In genomic region chr16:12094537-12095265, GRCh38 we compare ENCODE assay signal across 15 cellular contexts.
DNase-seq lines count a peak whose midpoint lies in the region; ATAC-seq, FAIRE-seq and TF ChIP-seq lines count a peak whose summit lies in the region.
"Had no signal": no experiment of that assay in that cellular context is flagged by ENCODE, and none has a peak within 500 bp of the region (broad histone marks: within the 10 kb centered on the region; RNA-seq: fewer than 3 reads in every experiment).

No MANE protein-coding gene starts in this region.

- CTCF ChIA-PET in CD4-positive, alpha-beta memory T cell (lab: Charles Lee; ENCODE audit: partially characterized antibody), result interaction anchor here (0.8 to 7.0 kb wide), 30 partner anchors 10 to 1359 kb away, joined by 3 to 131 read pairs (median 5); no protein-coding TSS in a partner anchor
- CTCF ChIA-PET in HepG2 (lab: Yijun Ruan, JAX; ENCODE audit: low intra/inter-chr PET ratio, low total read pairs), result interaction anchor here (0.7 to 5.2 kb wide), 8 partner anchors 92 to 246 kb away, joined by 3 to 43 read pairs (median 9); no protein-coding TSS in a partner anchor

- TF ChIP-seq EP300 in HepG2 (IDR thresholded peaks at IDR 0.05; ENCODE audit: low read depth in 2 of 2, low read length in 2 of 2) (no peak), HepG2 (CRISPR knock-in tag; IDR thresholded peaks at IDR 0.05; ENCODE audit: borderline replicate concordance) (no peak)

- H2AFZ ChIP-seq in OCI-LY3 (ENCODE audit: low read depth, low read length), result no peak overlapping the region
- no peak overlapping the region for H2AFZ ChIP-seq in HepG2 (ENCODE audit: low read length)

- intact Hi-C loops in CD4-positive, alpha-beta memory T cell (cut with micrococcal nuclease), result loop anchor here (1.0 to 2.0 kb wide), 2 partner anchors 14 to 725 kb away; no protein-coding TSS in a partner anchor
- intact Hi-C loops in HepG2 (cut with micrococcal nuclease; ENCODE audit: unreplicated experiment), result loop anchor here (1.0 to 10.0 kb wide), 3 partner anchors 58 to 250 kb away; no protein-coding TSS in a partner anchor
- intact Hi-C loops in spleen (cut with DNase I; ENCODE audit: low total_unique reads), result loop anchor here (10.0 kb wide), 1 partner anchor 720 kb away; no protein-coding TSS in a partner anchor

- H4K20me1 ChIP-seq in OCI-LY3 (ENCODE audit: insufficient read depth, low read length) (peaks cover 3% of the 10 kb centered on the region; the same call in 1 of the 2 replicates), HepG2 (ENCODE audit: insufficient read depth, low read length) (no peaks in the 10 kb centered on the region)

- TF ChIP-seq CTCF in OCI-LY3 (IDR thresholded peaks at IDR 0.05; ENCODE audit: low read depth, low read length) (no peak), HepG2 (CRISPR knock-in tag; IDR thresholded peaks at IDR 0.05) (no peak), spleen (IDR thresholded peaks at IDR 0.05 in 8 of 11, conservative IDR thresholded peaks at IDR 0.05 in 3 of 11) (no peak)

- peak overlapping the region in 5 of 7 donors; percentile 19 to 72 (median 57) for H3K27ac Mint-ChIP-seq in CD4-positive, alpha-beta memory T cell
- H3K27ac Mint-ChIP-seq: activated B cell treated with CpG ODN at 0.5 μM for 24 hours; activated CD4-positive, alpha-beta memory T cell treated with anti-CD3 and anti-CD28 coated beads, Interleukin-2, amount 10 ng/mL, durations not matched to agents 7 days and 5 days; activated naive CD4-positive, alpha-beta T cell treated with anti-CD3 and anti-CD28 coated beads for 36 hours had no signal

- no TSS peak for BruUV-seq in HepG2 (replicated peaks; lab: Mats Ljungman, UMichigan)

- in situ Hi-C loops in HepG2 (cut with HindIII; ENCODE audit: extremely low pct_ligation_motif_present, low pct_unique_long_range_greater_than_20kb), result loop anchor here (5.0 kb wide), 2 partner anchors 118 to 163 kb away; no protein-coding TSS in a partner anchor

- peaks cover 18% of the 10 kb centered on the region for H3K4me1 ChIP-seq in CD4-positive, alpha-beta memory T cell (ENCODE audit: insufficient read depth, low read length)
- H3K4me1 ChIP-seq in OCI-LY3 (ENCODE audit: low read length) (peaks cover 17% of the 10 kb centered on the region), HepG2 (ENCODE audit: insufficient read depth, low read length) (peaks cover 70% of the 10 kb centered on the region), spleen (peaks cover 12 to 75% (median 51%) of the 10 kb centered on the region in 6 donors)

- no peaks in the 10 kb centered on the region for H3K27me3 ChIP-seq in CD4-positive, alpha-beta memory T cell (ENCODE audit: insufficient read depth, low read length)
- no peaks in the 10 kb centered on the region for H3K27me3 ChIP-seq in OCI-LY3 (ENCODE audit: low read depth, low read length)
- no peaks in the 10 kb centered on the region for H3K27me3 ChIP-seq in HepG2 (ENCODE audit: control insufficient read depth in 1 of 2, insufficient read depth in 2 of 2, low read length in 2 of 2)
- H3K27me3 ChIP-seq in spleen (replicated peaks in 1 of 7), result no peaks in the 10 kb centered on the region
- H3K27me3 ChIP-seq: foreskin keratinocyte, thyroid gland had no signal

- H3K9ac ChIP-seq in OCI-LY3 (ENCODE audit: low read length) (no peak overlapping the region), HepG2 (ENCODE audit: insufficient read depth, low read depth, low read length) (no peak overlapping the region)

- FAIRE-seq in HepG2 (lab: Jason Lieb, UNC), result no peak

- H3K4me2 ChIP-seq in OCI-LY3 (ENCODE audit: low read length) (0 out of 2 replicates have a peak overlapping the region, but pooled peaks have one; percentile 64), HepG2 (ENCODE audit: low read depth, low read length) (no peak overlapping the region)

- TF ChIP-seq RAD21 in HepG2 (CRISPR knock-in tag; IDR thresholded peaks at IDR 0.05), result no peak

- H3K4me1 Mint-ChIP-seq in CD4-positive, alpha-beta memory T cell, result peaks cover 9 to 34% (median 15%) of the 10 kb centered on the region in 4 donors

- H3K27me3 Mint-ChIP-seq in CD4-positive, alpha-beta memory T cell, result no peaks in the 10 kb centered on the region
- H3K27me3 Mint-ChIP-seq: activated B cell treated with CpG ODN at 0.5 μM for 24 hours; activated CD4-positive, alpha-beta memory T cell treated with anti-CD3 and anti-CD28 coated beads, Interleukin-2, amount 10 ng/mL, durations not matched to agents 7 days and 5 days had no signal

- TF ChIP-seq POLR2A in HepG2 (IDR thresholded peaks at IDR 0.05; ENCODE audit: insufficient read depth in 1 of 2, low read depth in 2 of 2, low read length in 2 of 2) (no peak), spleen (IDR thresholded peaks at IDR 0.05) (no peak)

- ATAC-seq in HepG2 (no peak), HG03108 (IDR thresholded peaks at IDR 0.05; ENCODE audit: unreplicated experiment) (no peak)
- ATAC-seq: stimulated activated naive CD8-positive, alpha-beta T cell treated with anti-CD3 and anti-CD28 coated beads, Interleukin-15, Interleukin-2, amounts not matched to agents 100 U/mL and 50 U/mL, for 24 hours had no signal

- POLR2A ChIA-PET in CD4-positive, alpha-beta memory T cell (lab: Charles Lee; ENCODE audit: partially characterized antibody), result interaction anchor here (0.8 to 2.0 kb wide), 3 partner anchors 15 to 27 kb away, joined by 4 to 16 read pairs (median 8); no protein-coding TSS in a partner anchor
- POLR2A ChIA-PET in HepG2 (lab: Yijun Ruan, JAX), result interaction anchor here (1.2 to 4.9 kb wide), 5 partner anchors 117 to 195 kb away, joined by 4 to 127 read pairs (median 59); no protein-coding TSS in a partner anchor

- no peaks in the 10 kb centered on the region for H3K79me2 ChIP-seq in OCI-LY3 (ENCODE audit: low read length)
- H3K79me2 ChIP-seq in HepG2 (ENCODE audit: insufficient read depth, low read length), result no peaks in the 10 kb centered on the region

- H3K9me3 Mint-ChIP-seq in CD4-positive, alpha-beta memory T cell, result no peaks in the 10 kb centered on the region
- H3K9me3 Mint-ChIP-seq: activated B cell treated with CpG ODN at 0.5 μM for 24 hours; activated CD4-positive, alpha-beta memory T cell treated with anti-CD3 and anti-CD28 coated beads, Interleukin-2, amount 10 ng/mL, durations not matched to agents 7 days and 5 days; activated naive CD4-positive, alpha-beta T cell treated with anti-CD3 and anti-CD28 coated beads for 36 hours had no signal

- no peak overlapping the region for H3K4me3 ChIP-seq in CD4-positive, alpha-beta memory T cell (ENCODE audit: low read length in 2 of 2)
- H3K4me3 ChIP-seq in OCI-LY3 (ENCODE audit: low read length) (no peak overlapping the region), HepG2 (replicated peaks in 1 of 3; ENCODE audit: insufficient read depth in 1 of 3, low read depth in 2 of 3, low read length in 3 of 3) (no peak overlapping the region), spleen (no peak overlapping the region)
- H3K4me3 ChIP-seq: mucosa of descending colon, thyroid gland had no signal

- WGBS in HepG2 (ENCODE audit: low lambda C conversion rate), result 71% methylated on average over 13 of the region's 13 CpGs
- WGBS in spleen, 5 donors, result 82 to 87% (median 83%) methylated on average over 11 to 13 of the region's 13 CpGs

- no peaks in the 10 kb centered on the region for H3K9me3 ChIP-seq in CD4-positive, alpha-beta memory T cell (ENCODE audit: control insufficient read depth in 1 of 2, low read length in 2 of 2)
- H3K9me3 ChIP-seq in OCI-LY3 (ENCODE audit: insufficient read depth, low read length) (no peaks in the 10 kb centered on the region), HepG2 (ENCODE audit: low read length) (no peaks in the 10 kb centered on the region), spleen (no peaks in the 10 kb centered on the region)
- H3K9me3 ChIP-seq: mucosa of descending colon, thyroid gland had no signal

- peaks cover 2 to 13% of the 10 kb centered on the region in 2 donors for H3K36me3 Mint-ChIP-seq in CD4-positive, alpha-beta memory T cell

- no peak for DNase-seq in CD4-positive, alpha-beta memory T cell
- DNase-seq in HepG2 (ENCODE audit: low spot score) (no peak), spleen (peak; percentile 37), activated gamma-delta T cell (lab: John Stamatoyannopoulos, UW) (no peak), activated gamma-delta T cell treated with Interleukin-2 at 50 U/mL for 16 hours (no peak)
- DNase-seq: NCI-H1436 treated with DMSO at 0.1 percent for 48 hours had no signal

- no peak overlapping the region for H3K27ac ChIP-seq in CD4-positive, alpha-beta memory T cell (ENCODE audit: low read depth, low read length)
- H3K27ac ChIP-seq in OCI-LY3 (ENCODE audit: low read length), result no peak overlapping the region
- H3K27ac ChIP-seq in HepG2 (ENCODE audit: extremely low read length, insufficient read depth, low read length), result no peak overlapping the region
- H3K27ac ChIP-seq in spleen, result no peak overlapping the region
- H3K27ac ChIP-seq: foreskin keratinocyte had no signal

- H3K36me3 ChIP-seq in CD4-positive, alpha-beta memory T cell (ENCODE audit: insufficient read depth, low read length), result no peaks in the 10 kb centered on the region
- H3K36me3 ChIP-seq in OCI-LY3 (replicated peaks; ENCODE audit: low read depth, low read length) (no peaks in the 10 kb centered on the region), HepG2 (replicated peaks in 1 of 2; ENCODE audit: control insufficient read depth in 1 of 2, insufficient read depth in 2 of 2, low read length in 2 of 2) (no peaks in the 10 kb centered on the region), spleen (peaks cover 0 to 30% (median 1%) of the 10 kb centered on the region in 6 donors)
- H3K36me3 ChIP-seq: thyroid gland had no signal

- no peak overlapping the region for H3K4me3 Mint-ChIP-seq in CD4-positive, alpha-beta memory T cell
- H3K4me3 Mint-ChIP-seq: activated CD4-positive, alpha-beta memory T cell treated with anti-CD3 and anti-CD28 coated beads, Interleukin-2, amount 10 ng/mL, durations not matched to agents 7 days and 5 days had no signal

TF ChIP-seq in HepG2, 621 proteins besides CTCF, POLR2A, EP300 and RAD21 (continues in another document):
- TF ChIP-seq ASH2L (IDR thresholded peaks at IDR 0.05; ENCODE audit: insufficient read length, low read depth, low read length) (peak; percentile 12), FOXC1 (CRISPR knock-in tag; IDR thresholded peaks at IDR 0.05; ENCODE audit: borderline replicate concordance) (0 out of 2 replicates have a peak, but pooled peaks have one; percentile 9), ZNF432 (CRISPR knock-in tag; IDR thresholded peaks at IDR 0.05; ENCODE audit: borderline replicate concordance) (no peak), ZSCAN5A (CRISPR knock-in tag; IDR thresholded peaks at IDR 0.05; ENCODE audit: borderline replicate concordance) (no peak), THYN1 (CRISPR knock-in tag; IDR thresholded peaks at IDR 0.05; ENCODE audit: borderline replicate concordance, low read depth) (no peak)
